8 cellular contexts compared by ENCODE assay signal in the genomic region with DNA sequence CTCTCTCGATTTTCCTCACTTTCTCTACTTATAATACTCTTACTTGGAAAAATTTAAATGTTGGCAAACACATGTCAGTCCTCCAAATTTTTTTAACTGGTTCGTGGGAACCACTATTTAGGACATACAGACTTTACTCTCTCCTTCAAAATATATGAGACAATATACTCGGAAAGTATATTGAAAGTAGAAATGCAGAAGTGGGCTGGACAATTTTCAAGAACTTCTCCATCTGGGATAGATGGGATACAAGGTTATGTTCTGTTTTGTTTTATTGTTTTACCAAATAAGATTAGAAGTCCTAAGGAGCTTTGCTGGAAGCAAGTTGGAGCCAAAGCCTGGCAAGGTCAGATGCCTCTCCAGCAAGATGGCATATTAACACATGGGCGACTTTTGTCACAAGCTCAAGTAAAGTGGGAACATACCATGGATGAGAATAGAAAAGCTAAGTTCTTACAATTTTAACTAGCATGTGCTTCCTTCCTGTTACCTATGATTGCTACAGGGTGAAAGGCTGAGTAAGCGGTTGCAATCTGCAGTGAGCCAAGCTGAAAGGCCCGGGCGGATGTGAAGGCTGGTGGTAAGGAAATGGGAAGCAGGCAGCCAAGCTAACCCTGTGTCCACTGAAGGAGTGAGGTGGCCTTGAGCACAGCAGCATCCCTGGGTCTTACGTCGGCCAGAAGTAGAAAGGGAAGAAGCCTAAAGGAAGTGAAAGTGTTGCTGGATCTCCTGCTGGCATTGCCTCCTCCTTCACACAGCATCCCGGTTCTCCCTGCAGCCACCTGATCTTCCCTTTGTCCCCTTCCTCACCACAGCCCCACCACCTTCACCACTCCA. TPM values are rescaled to one million over a fixed set of nuclear protein-coding genes. Genes with fewer than 3 reads are reported as not detected.
A peak's percentile ranks its signal among the peaks of the same experiment; 100 is the strongest.
DNase-seq lines count a peak whose midpoint lies in the region; ATAC-seq lines count a peak whose summit lies in the region.

No MANE protein-coding gene starts in this region.

- H3K4me1 Mint-ChIP-seq in activated naive CD8-positive, alpha-beta T cell treated with anti-CD3 and anti-CD28 coated beads, Interleukin-2, amount 50 U/mL, for 24 hours = peaks cover 81% of the 10 kb centered on the region

- no peaks in the 10 kb centered on the region for H3K9me3 Mint-ChIP-seq in activated naive CD8-positive, alpha-beta T cell treated with anti-CD3 and anti-CD28 coated beads, Interleukin-2, amount 50 U/mL, for 24 hours

- 35 to 39% methylated on average over 10 of the region's 10 CpGs for WGBS in aorta, 2 donors

- intact Hi-C loops in aorta (cut with DNase I) = loop anchor here (5.0 kb wide), 2 partner anchors 38 to 98 kb away; no protein-coding TSS in a partner anchor

- H3K36me3 ChIP-seq in aorta (ENCODE audit: control insufficient read depth in 1 of 2, insufficient read depth in 2 of 2, low read length in 1 of 2) = no peaks in the 10 kb centered on the region

- peak; percentile 91 for DNase-seq in NOMO-1 treated with dmso at 0.1 percent for 144 hours (lab: John Stamatoyannopoulos, UW; ENCODE audit: unreplicated experiment)
- peak; percentile 36 for DNase-seq in activated naive CD8-positive, alpha-beta T cell treated with anti-CD3 and anti-CD28 coated beads, Interleukin-2, amount 50 U/mL, for 24 hours
- peak; percentile 41 for DNase-seq in midbrain (lab: John Stamatoyannopoulos, UW)
- DNase-seq in aorta = peak; percentile 79 to 82
- DNase-seq in NCI-H345 (lab: John Stamatoyannopoulos, UW) = no peak

- H3K36me3 Mint-ChIP-seq in activated naive CD8-positive, alpha-beta T cell treated with anti-CD3 and anti-CD28 coated beads, Interleukin-2, amount 50 U/mL, for 24 hours (ENCODE audit: low read depth) = peaks cover 6% of the 10 kb centered on the region

- ATAC-seq in GM19397 (IDR thresholded peaks at IDR 0.05; ENCODE audit: unreplicated experiment) (peak; percentile 38), aorta (ENCODE audit: low FRiP score) (peak; percentile 60), GM21360 (IDR thresholded peaks at IDR 0.05; ENCODE audit: unreplicated experiment) (no peak), HG03025 (IDR thresholded peaks at IDR 0.05; ENCODE audit: low FRiP score, unreplicated experiment) (no peak)
- peak; percentile 35 for ATAC-seq in activated naive CD8-positive, alpha-beta T cell treated with anti-CD3 and anti-CD28 coated beads, Interleukin-2, amount 50 U/mL, for 24 hours

- no peaks in the 10 kb centered on the region for H3K27me3 Mint-ChIP-seq in activated naive CD8-positive, alpha-beta T cell treated with anti-CD3 and anti-CD28 coated beads, Interleukin-2, amount 50 U/mL, for 24 hours

- no peak overlapping the region for H3K27ac ChIP-seq in aorta (ENCODE audit: low read depth in 1 of 2, low read length in 2 of 2)

- peak overlapping the region; percentile 73 for H3K27ac Mint-ChIP-seq in activated naive CD8-positive, alpha-beta T cell treated with anti-CD3 and anti-CD28 coated beads, Interleukin-2, amount 50 U/mL, for 24 hours

- no peak overlapping the region for H3K4me3 ChIP-seq in aorta (ENCODE audit: low read length in 2 of 2)

- H3K4me3 Mint-ChIP-seq in activated naive CD8-positive, alpha-beta T cell treated with anti-CD3 and anti-CD28 coated beads, Interleukin-2, amount 50 U/mL, for 24 hours = peak overlapping the region; percentile 66

- H3K27me3 ChIP-seq in aorta (ENCODE audit: control insufficient read depth in 1 of 2, insufficient read depth in 2 of 2, low read length in 1 of 2) = no peaks in the 10 kb centered on the region

- H3K9me3 ChIP-seq in aorta (ENCODE audit: control insufficient read depth, low read length) = no peaks in the 10 kb centered on the region

- peaks cover 3 to 35% of the 10 kb centered on the region in 2 donors for H3K4me1 ChIP-seq in aorta (ENCODE audit: control insufficient read depth in 1 of 2, insufficient read depth in 2 of 2, low read length in 2 of 2)

RNA-seq across cellular contexts. Expression of gene MAP3K5, which starts 7.1 kb away (rescaled TPM):
- 10 to 100 TPM; 37.6 to 48.4 TPM for total RNA-seq in aorta
- 10 to 100 TPM; 16.2 to 33.7 TPM for polyA plus RNA-seq in aorta

RNA-seq across cellular contexts. Expression of gene PEX7, which starts 37.3 kb away (rescaled TPM):
- 1 to 10 TPM; 4.2 to 5.5 TPM for total RNA-seq in aorta
- 1 to 10 TPM; 4.9 to 5.8 TPM for polyA plus RNA-seq in aorta

Comparison
In these comparisons a context has a peak if more than half of its experiments do, and no peak if none do; other contexts are left out.
1. ATAC-seq: peak in GM19397 (single experiment), activated naive CD8-positive, alpha-beta T cell treated with anti-CD3 and anti-CD28 coated beads, Interleukin-2, amount 50 U/mL, for 24 hours (single experiment) and aorta (single experiment); none in GM21360 (single experiment) and HG03025 (single experiment).